1 cellular context compared by ENCODE assay signal in genomic region chr3:10706156-10707088, GRCh38.
TF ChIP-seq lines count a peak whose summit lies in the region.

No MANE protein-coding gene starts in this region.

TF ChIP-seq in SK-N-SH, 30 proteins besides CTCF, POLR2A, EP300 and RAD21 (continued from another document):
- TF ChIP-seq TAF1 (IDR thresholded peaks at IDR 0.05; ENCODE audit: borderline replicate concordance, low read depth, low read length) (no peak), FOXM1 (IDR thresholded peaks at IDR 0.05; ENCODE audit: low read depth) (no peak), RXRA (IDR thresholded peaks at IDR 0.05; ENCODE audit: borderline replicate concordance, low read depth) (no peak), SMC3 (IDR thresholded peaks at IDR 0.05; ENCODE audit: low read depth, low read length) (no peak), TEAD4 (IDR thresholded peaks at IDR 0.05; ENCODE audit: borderline replicate concordance, insufficient read depth) (no peak), FOXJ3 (CRISPR knock-in tag; IDR thresholded peaks at IDR 0.05) (no peak), MEF2A (IDR thresholded peaks at IDR 0.05; ENCODE audit: borderline replicate concordance, low read depth) (no peak), ZBTB33 (IDR thresholded peaks at IDR 0.05; ENCODE audit: borderline replicate concordance, low read depth) (no peak), RCOR1 (IDR thresholded peaks at IDR 0.05; ENCODE audit: low read length) (no peak), CHD2 (IDR thresholded peaks at IDR 0.05; ENCODE audit: low read length, partially characterized antibody) (no peak), ELF1 (IDR thresholded peaks at IDR 0.05) (no peak), GATA2 (CRISPR knock-in tag; IDR thresholded peaks at IDR 0.05) (no peak)
